Comparison of ENCODE assay signal across 16 cellular contexts in the genomic region with DNA sequence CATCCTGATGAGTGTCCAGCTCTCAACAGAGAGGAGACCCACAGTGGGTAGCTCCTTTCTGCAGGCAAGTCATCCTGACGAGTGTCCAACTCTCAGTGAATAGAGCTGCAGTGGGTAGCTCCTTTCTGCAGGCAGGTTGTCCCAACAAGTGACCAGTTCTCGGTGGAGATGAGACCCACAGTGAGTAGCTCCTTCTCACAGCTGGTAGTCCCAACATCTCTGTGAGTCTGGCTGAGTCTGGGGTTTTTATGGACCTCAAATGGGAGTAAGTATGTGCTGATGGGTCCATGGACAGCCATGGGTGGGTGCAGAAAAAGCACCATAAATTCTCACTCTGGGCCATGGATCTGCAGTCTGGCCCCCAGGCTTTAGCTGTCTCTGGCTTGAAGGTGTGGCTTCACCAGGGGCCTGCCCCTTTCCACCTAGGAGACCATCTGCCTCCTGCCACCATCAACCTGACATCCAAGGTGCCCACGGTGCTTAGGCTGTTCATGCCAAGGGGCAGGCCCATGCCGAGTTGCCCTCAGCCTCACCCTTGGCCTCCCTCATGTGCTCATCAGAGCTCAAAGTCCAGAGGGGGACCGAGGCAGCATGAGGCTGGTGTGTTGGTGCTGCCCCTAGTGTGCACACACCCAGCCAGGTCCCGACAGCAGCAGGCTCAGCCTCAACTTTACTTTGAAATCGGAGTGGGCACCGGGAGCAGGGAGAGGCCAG.
"Had no signal": no experiment of that assay in that cellular context is flagged by ENCODE, and none has a peak within 500 bp of the region (broad histone marks: within the 10 kb centered on the region; RNA-seq: fewer than 3 reads in every experiment).

No MANE protein-coding gene starts in this region.

- H3K4me1 Mint-ChIP-seq: brain had no signal

- FAIRE-seq: endometrium, keratinocyte, small intestine had no signal

- H3K4me3 Mint-ChIP-seq: activated CD4-positive, alpha-beta memory T cell treated with anti-CD3 and anti-CD28 coated beads, Interleukin-2, amount 10 ng/mL, durations not matched to agents 7 days and 5 days; brain; stimulated activated naive B cell treated with anti-CD40 and anti-IgM and Interleukin-4, amounts not matched to agents 10 μg/mL and 1 μg/mL and 100 μg/mL, for 72 hours; T-helper 17 cell had no signal

- H3K27ac Mint-ChIP-seq: activated CD4-positive, alpha-beta memory T cell treated with anti-CD3 and anti-CD28 coated beads, Interleukin-2, amount 10 ng/mL, durations not matched to agents 7 days and 5 days; brain; stimulated activated naive B cell treated with anti-CD40 and anti-IgM and Interleukin-4, amounts not matched to agents 10 μg/mL and 1 μg/mL and 100 μg/mL, for 72 hours; T-helper 17 cell had no signal

- DNase-seq: activated CD4-positive, alpha-beta memory T cell treated with anti-CD3 and anti-CD28 coated beads, Interleukin-2, amount 10 ng/mL, durations not matched to agents 7 days and 5 days; activated CD4-positive, alpha-beta T cell treated with anti-CD3 and anti-CD28 coated beads for 48 hours; activated gamma-delta T cell treated with Interleukin-2 at 50 U/mL for 16 hours; aorta; foreskin keratinocyte; left colon; lower lobe of right lung; mesendoderm; naive B cell; occipital lobe; small intestine; stimulated activated naive B cell treated with anti-CD40 and anti-IgM and Interleukin-4, amounts not matched to agents 10 μg/mL and 1 μg/mL and 100 μg/mL, for 72 hours; T-helper 17 cell had no signal

- H3K27me3 Mint-ChIP-seq: activated CD4-positive, alpha-beta memory T cell treated with anti-CD3 and anti-CD28 coated beads, Interleukin-2, amount 10 ng/mL, durations not matched to agents 7 days and 5 days; naive B cell; stimulated activated naive B cell treated with anti-CD40 and anti-IgM and Interleukin-4, amounts not matched to agents 10 μg/mL and 1 μg/mL and 100 μg/mL, for 72 hours; T-helper 17 cell had no signal
